In genomic region chr19:18701250-18701608, GRCh38 we compare ENCODE assay signal across 8 cellular contexts. TPM values are rescaled to one million over a fixed set of nuclear protein-coding genes. Genes with fewer than 3 reads are reported as not detected.
DNase-seq lines count a peak whose midpoint lies in the region; TF ChIP-seq lines count a peak whose summit lies in the region.

No MANE protein-coding gene starts in this region.

- H3K36me3 Mint-ChIP-seq in activated naive CD4-positive, alpha-beta T cell treated with anti-CD3 and anti-CD28 coated beads, Interleukin-2, amount 50 U/mL, for 24 hours: no peaks in the 10 kb centered on the region

- peaks cover 16% of the 10 kb centered on the region for H3K4me1 ChIP-seq in smooth muscle cell (ENCODE audit: low read depth)

- H3K27ac ChIP-seq in smooth muscle cell (ENCODE audit: low read depth): no peak overlapping the region

- no peak overlapping the region for H3K9ac ChIP-seq in smooth muscle cell (ENCODE audit: low read depth)

- no peaks in the 10 kb centered on the region for H3K27me3 Mint-ChIP-seq in activated naive CD4-positive, alpha-beta T cell treated with anti-CD3 and anti-CD28 coated beads, Interleukin-2, amount 50 U/mL, for 24 hours

- no peak overlapping the region for H2AFZ ChIP-seq in smooth muscle cell (ENCODE audit: low read depth)

- no peak for DNase-seq in activated naive CD4-positive, alpha-beta T cell (lab: John Stamatoyannopoulos, UW)
- DNase-seq in NCI-H2171 (lab: John Stamatoyannopoulos, UW): peak; percentile 56
- no peak for DNase-seq in epithelial cell of proximal tubule (ENCODE audit: low read depth)
- DNase-seq in smooth muscle cell (lab: John Stamatoyannopoulos, UW; ENCODE audit: unreplicated experiment): no peak
- DNase-seq in GM19238 (ENCODE audit: insufficient read length, low spot score): no peak
- DNase-seq in mesenteric fat pad (ENCODE audit: low spot score): no peak
- no peak for DNase-seq in RKO (ENCODE audit: low spot score)

- no peaks in the 10 kb centered on the region for H3F3A ChIP-seq in smooth muscle cell (ENCODE audit: low read depth)

- H4K20me1 ChIP-seq in smooth muscle cell (ENCODE audit: low read depth): peaks cover 98% of the 10 kb centered on the region

- H3K4me2 ChIP-seq in smooth muscle cell: peak overlapping the region; percentile 86

- no peaks in the 10 kb centered on the region for H3K36me3 ChIP-seq in smooth muscle cell (ENCODE audit: low read depth)

- peak overlapping the region; percentile 72 for H3K4me3 Mint-ChIP-seq in activated naive CD4-positive, alpha-beta T cell treated with anti-CD3 and anti-CD28 coated beads, Interleukin-2, amount 50 U/mL, for 24 hours

- peak overlapping the region; percentile 52 for H3K4me3 ChIP-seq in epithelial cell of proximal tubule (ENCODE audit: low read depth, low read length)
- H3K4me3 ChIP-seq in smooth muscle cell: peak overlapping the region; percentile 44

- H3K4me1 Mint-ChIP-seq in activated naive CD4-positive, alpha-beta T cell treated with anti-CD3 and anti-CD28 coated beads, Interleukin-2, amount 50 U/mL, for 24 hours: peaks cover 38% of the 10 kb centered on the region

- TF ChIP-seq CTCF in epithelial cell of proximal tubule (conservative IDR thresholded peaks at IDR 0.05; ENCODE audit: low read depth, low read length): no peak
- no peak for TF ChIP-seq CTCF in smooth muscle cell (IDR thresholded peaks at IDR 0.05; ENCODE audit: borderline replicate concordance, insufficient read depth, poor library complexity, severe bottlenecking)

- peaks cover 24% of the 10 kb centered on the region for H3K79me2 ChIP-seq in smooth muscle cell (ENCODE audit: low read depth)

- no peaks in the 10 kb centered on the region for H3K9me3 Mint-ChIP-seq in activated naive CD4-positive, alpha-beta T cell treated with anti-CD3 and anti-CD28 coated beads, Interleukin-2, amount 50 U/mL, for 24 hours

- no peak overlapping the region for H3K27ac Mint-ChIP-seq in activated naive CD4-positive, alpha-beta T cell treated with anti-CD3 and anti-CD28 coated beads, Interleukin-2, amount 50 U/mL, for 24 hours

- 75% methylated on average over 7 of the region's 7 CpGs for WGBS in smooth muscle cell (ENCODE audit: low lambda C conversion rate)

- no peaks in the 10 kb centered on the region for H3K27me3 ChIP-seq in smooth muscle cell (ENCODE audit: low read depth)

- H3K9me3 ChIP-seq in smooth muscle cell (replicated peaks; ENCODE audit: low read depth): no peaks in the 10 kb centered on the region

RNA-seq across cellular contexts. Expression of gene CRTC1, which starts 17.7 kb away (rescaled TPM):
- 1.3 and 3.0 TPM in 2 replicates for total RNA-seq in epithelial cell of proximal tubule
- 1.0 and 1.6 TPM in 2 replicates for total RNA-seq in smooth muscle cell
- 3.1 and 3.5 TPM in 2 replicates for polyA plus RNA-seq in smooth muscle cell
- total RNA-seq in mesenteric fat pad: 13.9 TPM
